ENCODE assay signal across 8 cellular contexts in genomic region chr14:49641697-49642129, GRCh38.
DNase-seq lines count a peak whose midpoint lies in the region; ATAC-seq and TF ChIP-seq lines count a peak whose summit lies in the region.

No MANE protein-coding gene starts in this region.

- H3K36me3 Mint-ChIP-seq in nephron (ENCODE audit: low read depth) = peaks cover 19% of the 10 kb centered on the region

- no peaks in the 10 kb centered on the region for H3K9me3 Mint-ChIP-seq in nephron

- no peaks in the 10 kb centered on the region for H3K9me3 ChIP-seq in DOHH2 (ENCODE audit: control insufficient read depth, insufficient read depth, low read length)
- no peaks in the 10 kb centered on the region for H3K9me3 ChIP-seq in MM.1S (replicated peaks; ENCODE audit: insufficient read depth, low read length)

- H3K9ac ChIP-seq in MM.1S (ENCODE audit: low read length) = no peak overlapping the region

- H3K79me2 ChIP-seq in DOHH2 (ENCODE audit: control insufficient read depth, low read length) (peaks cover 78% of the 10 kb centered on the region), MM.1S (ENCODE audit: low read length) (peaks cover 3% of the 10 kb centered on the region)

- TF ChIP-seq CTCF in DOHH2 (IDR thresholded peaks at IDR 0.05; ENCODE audit: low read depth, low read length, poor library complexity, severe bottlenecking) = no peak
- no peak for TF ChIP-seq CTCF in MM.1S (IDR thresholded peaks at IDR 0.05; ENCODE audit: low read length)
- TF ChIP-seq CTCF in nephron (IDR thresholded peaks at IDR 0.05; ENCODE audit: unreplicated experiment in 3 of 3) = no peak

- no peaks in the 10 kb centered on the region for H3K9me2 ChIP-seq in DOHH2 (replicated peaks; ENCODE audit: control insufficient read depth, low read length)
- no peaks in the 10 kb centered on the region for H3K9me2 ChIP-seq in MM.1S (replicated peaks; ENCODE audit: insufficient read depth, low read length)

- H3K27ac ChIP-seq in DOHH2 (ENCODE audit: low read depth, low read length) (no peak overlapping the region), MM.1S (ENCODE audit: low read length) (peak overlapping the region; percentile 38; the same call in 1 of the 2 replicates)

- H4K20me1 ChIP-seq in DOHH2 (ENCODE audit: control insufficient read depth, insufficient read depth, low read depth, low read length) = peaks cover 4% of the 10 kb centered on the region; the same call in 1 of the 2 replicates
- H4K20me1 ChIP-seq in MM.1S (ENCODE audit: insufficient read depth, low read length) = no peaks in the 10 kb centered on the region

- no peak overlapping the region for H3K4me3 Mint-ChIP-seq in nephron

- H3K36me3 ChIP-seq in DOHH2 (ENCODE audit: control insufficient read depth, low read length) = peaks cover 73% of the 10 kb centered on the region
- H3K36me3 ChIP-seq in MM.1S (replicated peaks; ENCODE audit: insufficient read depth, low read length) = no peaks in the 10 kb centered on the region

- H3K4me2 ChIP-seq in DOHH2 (ENCODE audit: low read length) = peak overlapping the region; percentile 2; the same call in 1 of the 2 replicates
- peak overlapping the region; percentile 52 for H3K4me2 ChIP-seq in MM.1S (ENCODE audit: low read depth, low read length)

- H3K27ac Mint-ChIP-seq in nephron = peak overlapping the region in 2 of 3 experiments; percentile 1 to 25

- no peak overlapping the region for H2AFZ ChIP-seq in MM.1S (ENCODE audit: low read length)

- H3K27me3 ChIP-seq in DOHH2 (ENCODE audit: control insufficient read depth, low read length) (no peaks in the 10 kb centered on the region), MM.1S (replicated peaks; ENCODE audit: insufficient read depth, low read length) (no peaks in the 10 kb centered on the region)

- H3K27me3 Mint-ChIP-seq in nephron (ENCODE audit: low read depth) = no peaks in the 10 kb centered on the region

- ATAC-seq in GM19351 (IDR thresholded peaks at IDR 0.05; ENCODE audit: unreplicated experiment) = no peak

- H3K4me1 Mint-ChIP-seq in nephron = peaks cover 27% of the 10 kb centered on the region

- H3K4me1 ChIP-seq in DOHH2 (ENCODE audit: control insufficient read depth, low read length) (peaks cover 22% of the 10 kb centered on the region), MM.1S (ENCODE audit: low read length) (peaks cover 15% of the 10 kb centered on the region)

- H3F3A ChIP-seq in DOHH2 (ENCODE audit: control insufficient read depth, insufficient read depth) (peaks cover 27% of the 10 kb centered on the region), MM.1S (ENCODE audit: insufficient read depth, low read length) (peaks cover 14% of the 10 kb centered on the region; the same call in 1 of the 2 replicates)

- no peak for DNase-seq in MM.1S
- peak; percentile 59 for DNase-seq in cerebellar cortex (ENCODE audit: low spot score)
- DNase-seq in SW 1271 (lab: John Stamatoyannopoulos, UW) = no peak
- DNase-seq in stimulated activated naive CD4-positive, alpha-beta T cell treated with Interleukin-2 at 50 U/mL for 16 hours (lab: John Stamatoyannopoulos, UW) = no peak
- no peak for DNase-seq in stimulated activated CD4-positive, alpha-beta T cell treated with anti-CD3 and anti-CD28 coated beads, Interleukin-4, amount 100 ng/mL, for 4 hours

- H3K4me3 ChIP-seq in DOHH2 (ENCODE audit: low read length) (no peak overlapping the region), MM.1S (ENCODE audit: low read length) (no peak overlapping the region)
